1 cellular context compared by ENCODE assay signal in genomic region chr1:111161843-111162242, GRCh38.
A peak's percentile ranks its signal among the peaks of the same experiment; 100 is the strongest.
TF ChIP-seq lines count a peak whose summit lies in the region.

No MANE protein-coding gene starts in this region.

TF ChIP-seq in K562, 482 proteins besides CTCF, POLR2A, EP300 and RAD21 (continued from another document and continues in another):
- no peak for TF ChIP-seq CTCFL (IDR thresholded peaks at IDR 0.05; ENCODE audit: borderline replicate concordance, insufficient read depth, low read depth, low read length, poor library complexity, severe bottlenecking)
- no peak for TF ChIP-seq ZFP91 (CRISPR knock-in tag; IDR thresholded peaks at IDR 0.05)
- TF ChIP-seq RBM39 (optimal IDR thresholded peaks at IDR 0.05; ENCODE audit: low read depth, low read length), result no peak
- TF ChIP-seq TEAD2 (tag; IDR thresholded peaks at IDR 0.05), result no peak
- no peak for TF ChIP-seq TRIM25 (IDR thresholded peaks at IDR 0.05; ENCODE audit: borderline replicate concordance)
- TF ChIP-seq E2F6 (IDR thresholded peaks at IDR 0.05; ENCODE audit: borderline replicate concordance in 1 of 2, extremely low read depth in 1 of 2, insufficient read depth in 1 of 2, insufficient read length in 1 of 2, low read depth in 1 of 2, low read length in 1 of 2, poor library complexity in 1 of 2, severe bottlenecking in 1 of 2), result no peak
- no peak for TF ChIP-seq ELK1 (CRISPR knock-in tag; IDR thresholded peaks at IDR 0.05)
- peak; percentile 96 for TF ChIP-seq ZNF766 (CRISPR knock-in tag; conservative IDR thresholded peaks at IDR 0.05)
- no peak for TF ChIP-seq ILK (tag; IDR thresholded peaks at IDR 0.05; ENCODE audit: borderline replicate concordance, low read depth)
- peak; percentile 94 for TF ChIP-seq ZNF644 (tag; IDR thresholded peaks at IDR 0.05; ENCODE audit: low read depth)
- TF ChIP-seq CBX8 (IDR thresholded peaks at IDR 0.05; ENCODE audit: borderline replicate concordance, extremely low read depth, low read depth, low read length, poor library complexity, severe bottlenecking), result no peak
- no peak for TF ChIP-seq SP1 (CRISPR knock-in tag; IDR thresholded peaks at IDR 0.05)
- no peak for TF ChIP-seq THAP12 (CRISPR knock-in tag; IDR thresholded peaks at IDR 0.05)
- TF ChIP-seq ZBTB7A (IDR thresholded peaks at IDR 0.05; ENCODE audit: borderline replicate concordance, control insufficient read depth, low read depth, low read length), result no peak
- TF ChIP-seq KAT7 (CRISPR knock-in tag; IDR thresholded peaks at IDR 0.05; ENCODE audit: borderline replicate concordance), result no peak
- TF ChIP-seq ZNF764 (CRISPR knock-in tag; IDR thresholded peaks at IDR 0.05; ENCODE audit: low read depth), result no peak
- no peak for TF ChIP-seq RERE (CRISPR knock-in tag; IDR thresholded peaks at IDR 0.05; ENCODE audit: borderline replicate concordance)
- peak in 1 of 3 experiments; percentile 81; a peak in 2 of 6 replicates for TF ChIP-seq ZBTB11 (CRISPR knock-in tag; IDR thresholded peaks at IDR 0.05)
- no peak for TF ChIP-seq GABPB1 (CRISPR knock-in tag; IDR thresholded peaks at IDR 0.05)
- TF ChIP-seq ZNF696 (CRISPR knock-in tag; conservative IDR thresholded peaks at IDR 0.05), result 0 out of 2 replicates have a peak, but pooled peaks have one; percentile 61
- TF ChIP-seq ZNF263 (CRISPR knock-in tag; IDR thresholded peaks at IDR 0.05; ENCODE audit: borderline replicate concordance), result no peak
- no peak for TF ChIP-seq EWSR1 (IDR thresholded peaks at IDR 0.05; ENCODE audit: borderline replicate concordance, low read depth, partially characterized antibody)
- no peak for TF ChIP-seq ZNF274 (IDR thresholded peaks at IDR 0.05; ENCODE audit: borderline replicate concordance, low read depth, low read length)
- TF ChIP-seq MAZ (CRISPR knock-in tag; conservative IDR thresholded peaks at IDR 0.05 in 1 of 2, IDR thresholded peaks at IDR 0.05 in 1 of 2), result peak in 1 of 2 experiments; percentile 86; a peak in 2 of 4 replicates
- TF ChIP-seq HNRNPUL1 (IDR thresholded peaks at IDR 0.05; ENCODE audit: low read length), result no peak
- TF ChIP-seq ZNF316 (IDR thresholded peaks at IDR 0.05), result no peak
- TF ChIP-seq GTF2F1 (IDR thresholded peaks at IDR 0.05; ENCODE audit: low read depth, low read length), result no peak
- TF ChIP-seq NKRF (IDR thresholded peaks at IDR 0.05; ENCODE audit: borderline replicate concordance), result no peak
- TF ChIP-seq GATAD2A (IDR thresholded peaks at IDR 0.05), result peak; percentile 76; the same call in 1 of the 2 replicates
- TF ChIP-seq ZBTB43 (CRISPR knock-in tag; IDR thresholded peaks at IDR 0.05), result no peak
- no peak for TF ChIP-seq MED1 (CRISPR knock-in tag; IDR thresholded peaks at IDR 0.05; ENCODE audit: borderline replicate concordance)
- peak; percentile 96 for TF ChIP-seq PML (IDR thresholded peaks at IDR 0.05; ENCODE audit: low read length)
- peak; percentile 100 for TF ChIP-seq KDM1A (IDR thresholded peaks at IDR 0.05)
- no peak for TF ChIP-seq RBM14 (IDR thresholded peaks at IDR 0.05; ENCODE audit: borderline replicate concordance, insufficient read depth, low read depth, low read length)
